Comparison of ENCODE assay signal across 26 cellular contexts in the genomic region with DNA sequence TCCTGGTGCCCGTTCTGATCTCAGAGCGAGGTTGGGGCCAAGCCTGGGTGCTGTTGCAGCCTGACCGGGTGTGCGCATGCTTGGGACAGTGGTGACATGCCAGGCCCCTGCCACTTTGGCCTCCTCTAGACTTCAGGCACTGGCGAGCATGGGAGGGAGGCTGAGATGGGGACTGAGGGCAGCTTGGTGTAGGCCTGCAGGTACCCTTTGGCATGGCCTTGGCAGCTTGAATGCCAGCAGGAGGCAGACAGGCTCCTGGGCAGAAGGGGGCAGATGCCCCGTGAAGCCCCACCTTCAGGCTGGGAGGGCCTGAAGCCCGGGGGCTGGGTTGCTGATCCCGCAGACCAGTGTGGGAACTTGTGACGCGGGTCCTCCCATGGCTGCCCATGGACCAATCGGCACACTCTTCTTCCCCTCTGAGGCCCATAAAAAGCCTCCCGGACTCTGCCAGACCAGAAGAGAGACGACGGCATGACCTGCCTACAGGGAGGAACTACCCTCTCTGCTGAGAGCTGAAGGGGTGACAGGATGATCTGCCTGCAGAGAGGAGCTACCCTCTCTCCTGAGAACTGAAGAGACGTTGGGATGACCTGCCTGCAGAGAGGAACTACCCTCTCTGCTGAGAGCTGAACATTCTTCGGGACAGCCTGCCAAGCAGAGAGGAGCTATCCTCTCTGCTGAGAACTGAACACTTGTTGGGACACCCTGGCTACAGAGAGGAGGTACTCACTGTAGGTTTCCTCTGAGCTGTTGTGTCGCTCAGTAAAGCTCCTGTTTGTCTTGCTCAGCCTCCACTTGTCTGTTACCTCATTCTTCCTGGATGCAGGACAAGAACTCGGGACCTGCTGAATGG. TPM values are rescaled to one million over a fixed set of nuclear protein-coding genes. Genes with fewer than 3 reads are reported as not detected.
DNase-seq lines count a peak whose midpoint lies in the region; ATAC-seq and TF ChIP-seq lines count a peak whose summit lies in the region.
"Had no signal": no experiment of that assay in that cellular context is flagged by ENCODE, and none has a peak within 500 bp of the region (broad histone marks: within the 10 kb centered on the region; RNA-seq: fewer than 3 reads in every experiment).

No MANE protein-coding gene starts in this region.

- peak; percentile 85 for DNase-seq in HK-2 (ENCODE audit: unreplicated experiment)
- no peak for DNase-seq in brain microvascular endothelial cell
- no peak for DNase-seq in left ventricle myocardium superior
- no peak for DNase-seq in aorta
- no peak for DNase-seq in AG20443 (ENCODE audit: low spot score)
- no peak for DNase-seq in smooth muscle cell (lab: John Stamatoyannopoulos, UW; ENCODE audit: unreplicated experiment)
- DNase-seq: activated CD4-positive, alpha-beta T cell treated with anti-CD3 and anti-CD28 coated beads, Interleukin-2, amount 50 U/mL, for 4 hours; activated CD8-positive, alpha-beta memory T cell treated with anti-CD3 and anti-CD28 coated beads, Interleukin-2, amount 10 ng/mL, durations not matched to agents 7 days and 5 days; activated naive CD4-positive, alpha-beta T cell; activated naive CD8-positive, alpha-beta T cell treated with anti-CD3 and anti-CD28 coated beads, Interleukin-2, amount 50 U/mL, for 24 hours; activated T-cell treated with anti-CD3 and anti-CD28 coated beads, Interleukin-2, amount 50 U/mL, for 72 hours; AML-193; CD4-positive, alpha-beta T cell; GM23248; immature natural killer cell; Karpas-422; NCI-H1417 treated with DMSO at 0.1 percent for 48 hours; NCI-H2081; NCI-H526; stimulated activated CD4-positive, alpha-beta T cell treated with anti-CD3 and anti-CD28 coated beads, Interleukin-4, amount 100 ng/mL, for 1 hour; transverse colon had no signal

- H3K4me3 ChIP-seq in brain microvascular endothelial cell (ENCODE audit: low read depth, low read length) (no peak overlapping the region), aorta (ENCODE audit: low read length in 2 of 2) (no peak overlapping the region), smooth muscle cell (no peak overlapping the region)
- H3K4me3 ChIP-seq: gastroesophageal sphincter, GM23248, transverse colon had no signal

- 70 to 72% methylated on average over 17 to 18 of the region's 18 CpGs for WGBS in aorta, 2 donors
- WGBS in smooth muscle cell (ENCODE audit: low lambda C conversion rate): 94% methylated on average over 18 of the region's 18 CpGs

- peaks cover 12% of the 10 kb centered on the region for H3F3A ChIP-seq in smooth muscle cell (ENCODE audit: low read depth)

- intact Hi-C loops in left ventricle myocardium superior (cut with micrococcal nuclease) (no loop called here), aorta (cut with DNase I) (no loop called here)

- peaks cover 51% of the 10 kb centered on the region for H4K20me1 ChIP-seq in smooth muscle cell (ENCODE audit: low read depth)

- no peak overlapping the region for H2AFZ ChIP-seq in smooth muscle cell (ENCODE audit: low read depth)
- H2AFZ ChIP-seq: GM23248 had no signal

- in situ Hi-C loops in brain microvascular endothelial cell (cut with HindIII; ENCODE audit: low pct_ligation_motif_present, low sequenced_read_pairs): no loop called here

- H3K27ac ChIP-seq in brain microvascular endothelial cell (peak overlapping the region; percentile 85), aorta (ENCODE audit: low read depth in 1 of 2, low read length in 2 of 2) (no peak overlapping the region), smooth muscle cell (ENCODE audit: low read depth) (no peak overlapping the region)
- H3K27ac ChIP-seq: gastroesophageal sphincter, GM23248, transverse colon had no signal

- H3K9me3 ChIP-seq in aorta (ENCODE audit: control insufficient read depth, low read length): no peaks in the 10 kb centered on the region
- no peaks in the 10 kb centered on the region for H3K9me3 ChIP-seq in smooth muscle cell (replicated peaks; ENCODE audit: low read depth)
- H3K9me3 ChIP-seq: gastroesophageal sphincter, transverse colon had no signal

- ATAC-seq in left ventricle myocardium superior (peak; percentile 50), aorta (ENCODE audit: low FRiP score) (peak; percentile 26), GM21528 (IDR thresholded peaks at IDR 0.05; ENCODE audit: low FRiP score, unreplicated experiment) (no peak)
- ATAC-seq: activated CD4-positive, CD25-positive, alpha-beta regulatory T cell treated with anti-CD3 and anti-CD28 coated beads, Interleukin-2, amount 50 U/mL, for 24 hours; activated CD8-positive, alpha-beta memory T cell treated with anti-CD3 and anti-CD28 coated beads, Interleukin-2, amount 10 ng/mL, durations not matched to agents 7 days and 5 days; activated naive CD8-positive, alpha-beta T cell treated with anti-CD3 and anti-CD28 coated beads, Interleukin-2, amount 50 U/mL, for 24 hours; activated T-cell treated with anti-CD3 and anti-CD28 coated beads, Interleukin-2, amount 50 U/mL, for 72 hours; gastroesophageal sphincter; sciatic nerve; SK-N-SH treated with all-trans-retinoic acid at 6 μM for 48 hours had no signal

- peaks cover 18% of the 10 kb centered on the region for H3K79me2 ChIP-seq in smooth muscle cell (ENCODE audit: low read depth)

- no peak overlapping the region for H3K9ac ChIP-seq in smooth muscle cell (ENCODE audit: low read depth)
- H3K9ac ChIP-seq: GM23248 had no signal

- H3K4me2 ChIP-seq in smooth muscle cell: no peak overlapping the region

- peaks cover 12% of the 10 kb centered on the region for H3K36me3 ChIP-seq in brain microvascular endothelial cell (replicated peaks)
- peaks cover 0 to 3% of the 10 kb centered on the region in 2 donors for H3K36me3 ChIP-seq in aorta (ENCODE audit: control insufficient read depth in 1 of 2, insufficient read depth in 2 of 2, low read length in 1 of 2)
- no peaks in the 10 kb centered on the region for H3K36me3 ChIP-seq in smooth muscle cell (ENCODE audit: low read depth)
- H3K36me3 ChIP-seq: transverse colon had no signal

- H3K4me1 ChIP-seq in aorta (ENCODE audit: control insufficient read depth in 1 of 2, insufficient read depth in 2 of 2, low read length in 2 of 2) (no peaks in the 10 kb centered on the region), smooth muscle cell (ENCODE audit: low read depth) (no peaks in the 10 kb centered on the region)

- H3K27me3 ChIP-seq in brain microvascular endothelial cell (replicated peaks) (no peaks in the 10 kb centered on the region), aorta (ENCODE audit: control insufficient read depth in 1 of 2, insufficient read depth in 2 of 2, low read length in 1 of 2) (no peaks in the 10 kb centered on the region), smooth muscle cell (ENCODE audit: low read depth) (no peaks in the 10 kb centered on the region)
- H3K27me3 ChIP-seq: gastroesophageal sphincter, transverse colon had no signal

- TF ChIP-seq CTCF in brain microvascular endothelial cell (IDR thresholded peaks at IDR 0.05; ENCODE audit: low read depth, low read length, missing control alignments) (no peak), smooth muscle cell (IDR thresholded peaks at IDR 0.05; ENCODE audit: borderline replicate concordance, insufficient read depth, poor library complexity, severe bottlenecking) (no peak)

RNA-seq across cellular contexts. Expression of a gene that starts 17.5 kb away (rescaled TPM):
- total RNA-seq in left ventricle myocardium superior (77.3 TPM), aorta (10 to 100 TPM; 36.0 to 42.0 TPM), smooth muscle cell (28.7 and 34.1 TPM in 2 replicates)
- polyA plus RNA-seq in aorta (10 to 100 TPM; 28.5 to 38.9 TPM), smooth muscle cell (21.6 and 23.6 TPM in 2 replicates)
